In genomic region chr2:150335596-150335995, GRCh38 we compare ENCODE assay signal across 7 cellular contexts.
"Had no signal": no experiment of that assay in that cellular context is flagged by ENCODE, and none has a peak within 500 bp of the region (broad histone marks: within the 10 kb centered on the region; RNA-seq: fewer than 3 reads in every experiment).

No MANE protein-coding gene starts in this region.

- FAIRE-seq: HepG2, HTR-8/SVneo, K562 had no signal

- ATAC-seq: HepG2, K562 had no signal

- DNase-seq: IMR-90, KBM-7, KG1 had no signal

- H3K4me3 ChIP-seq: K562 had no signal

- H3K27ac ChIP-seq: HL-60 had no signal
